ENCODE assay signal across 1 cellular context in the genomic region with DNA sequence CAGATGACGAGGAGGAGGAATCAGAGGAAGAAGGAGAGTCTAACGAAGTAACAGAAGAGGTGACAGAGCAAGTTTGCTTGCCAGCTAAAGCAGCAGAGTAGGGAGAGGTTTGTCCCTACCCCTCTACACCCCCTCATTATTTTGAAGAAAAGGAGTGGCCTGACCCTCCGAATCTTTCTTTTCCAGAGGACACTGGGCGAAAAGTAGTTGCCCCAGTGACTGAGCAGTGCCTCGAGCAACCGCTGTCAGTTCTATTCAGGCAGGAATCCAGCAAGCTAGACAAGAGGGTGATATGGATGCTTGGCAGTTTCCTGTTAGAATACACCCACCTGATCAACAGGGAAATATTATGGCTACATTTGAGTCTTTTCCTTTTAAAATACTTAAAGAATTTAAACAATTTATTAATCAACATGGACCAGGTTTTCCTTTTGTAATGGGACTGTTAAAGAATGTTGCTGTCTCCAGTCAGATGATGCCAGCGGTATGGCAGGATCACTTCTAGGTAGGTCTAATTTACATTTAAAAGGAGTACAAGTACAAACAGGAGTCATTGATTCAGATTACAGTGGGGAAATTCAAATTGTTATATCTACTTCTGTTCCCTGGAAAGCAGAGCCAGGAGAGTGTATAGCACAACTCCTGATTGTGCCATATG.
TF ChIP-seq lines count a peak whose summit lies in the region.

No MANE protein-coding gene starts in this region.

TF ChIP-seq in HepG2, 621 proteins besides CTCF, POLR2A, EP300 and RAD21 (continued from another document):
- TF ChIP-seq GMEB1 (CRISPR knock-in tag; IDR thresholded peaks at IDR 0.05; ENCODE audit: borderline replicate concordance) (no peak), ZZZ3 (CRISPR knock-in tag; IDR thresholded peaks at IDR 0.05; ENCODE audit: borderline replicate concordance) (no peak), ZBTB38 (CRISPR knock-in tag; IDR thresholded peaks at IDR 0.05) (no peak), MAFK (conservative IDR thresholded peaks at IDR 0.05 in 1 of 2, IDR thresholded peaks at IDR 0.05 in 1 of 2; ENCODE audit: low read length in 2 of 2) (no peak), HNF1B (CRISPR knock-in tag; IDR thresholded peaks at IDR 0.05) (no peak), SMYD3 (CRISPR knock-in tag; IDR thresholded peaks at IDR 0.05) (no peak), ZNF576 (CRISPR knock-in tag; IDR thresholded peaks at IDR 0.05) (no peak), ZNF124 (CRISPR knock-in tag; IDR thresholded peaks at IDR 0.05) (no peak), PHB2 (IDR thresholded peaks at IDR 0.05; ENCODE audit: partially characterized antibody) (no peak), GATAD1 (CRISPR knock-in tag; IDR thresholded peaks at IDR 0.05) (no peak)
